Comparison of ENCODE assay signal across 8 cellular contexts in genomic region chr21:46667735-46668380, GRCh38. TPM values are rescaled to one million over a fixed set of nuclear protein-coding genes. Genes with fewer than 3 reads are reported as not detected.
DNase-seq lines count a peak whose midpoint lies in the region; ATAC-seq, FAIRE-seq and TF ChIP-seq lines count a peak whose summit lies in the region.

No MANE protein-coding gene starts in this region.

- no peak for TF ChIP-seq RAD21 in GM12878 (IDR thresholded peaks at IDR 0.05; ENCODE audit: insufficient read depth, low read depth, low read length)

- H3K27me3 ChIP-seq in GM12878 (replicated peaks in 1 of 2; ENCODE audit: control insufficient read depth in 2 of 2, insufficient read depth in 2 of 2, low read length in 1 of 2): no peaks in the 10 kb centered on the region
- H3K27me3 ChIP-seq in keratinocyte (ENCODE audit: control insufficient read depth, extremely low read depth, insufficient read depth, low read length): no peaks in the 10 kb centered on the region
- peaks cover 0 to 46% (median 23%) of the 10 kb centered on the region in 3 donors for H3K27me3 ChIP-seq in stomach

- H3K4me1 ChIP-seq in GM12878 (ENCODE audit: control insufficient read depth, insufficient read depth, low read length) (no peaks in the 10 kb centered on the region), keratinocyte (ENCODE audit: control insufficient read depth, extremely low read depth, insufficient read depth, low read length) (peaks cover 21% of the 10 kb centered on the region), stomach (peaks cover 11 to 18% (median 15%) of the 10 kb centered on the region in 4 donors)

- H3K9ac ChIP-seq in GM12878 (ENCODE audit: control insufficient read depth, insufficient read depth, low read length): peak overlapping the region; percentile 50; the same call in 1 of the 2 replicates
- peak overlapping the region; percentile 62 for H3K9ac ChIP-seq in keratinocyte (ENCODE audit: control insufficient read depth, extremely low read depth, insufficient read depth, low read length)

- CTCF ChIA-PET in GM12878 (lab: Yijun Ruan, JAX): no interaction called here

- peak overlapping the region; percentile 80 for H3K4me3 Mint-ChIP-seq in activated T-cell treated with anti-CD3 and anti-CD28 coated beads, Interleukin-2, amount 50 U/mL, for 24 hours

- H3K79me2 ChIP-seq in GM12878 (ENCODE audit: control insufficient read depth, insufficient read depth, low read length) (no peaks in the 10 kb centered on the region), keratinocyte (ENCODE audit: control insufficient read depth, insufficient read depth, low read length) (no peaks in the 10 kb centered on the region)

- H3K4me2 ChIP-seq in GM12878 (ENCODE audit: control insufficient read depth, insufficient read depth) (peak overlapping the region; percentile 86), keratinocyte (ENCODE audit: control insufficient read depth, extremely low read depth, insufficient read depth, low read depth, low read length) (peak overlapping the region; percentile 87)

- H3K27ac ChIP-seq in GM12878 (ENCODE audit: control insufficient read depth, insufficient read depth): no peak overlapping the region
- peak overlapping the region; percentile 10 for H3K27ac ChIP-seq in keratinocyte (ENCODE audit: control insufficient read depth, insufficient read depth, low read length)
- no peak overlapping the region for H3K27ac ChIP-seq in stomach

- H3K36me3 Mint-ChIP-seq in activated T-cell treated with anti-CD3 and anti-CD28 coated beads, Interleukin-2, amount 50 U/mL, for 24 hours (ENCODE audit: low read depth): peaks cover 26% of the 10 kb centered on the region

- peaks cover 13% of the 10 kb centered on the region for H3K4me1 Mint-ChIP-seq in activated T-cell treated with anti-CD3 and anti-CD28 coated beads, Interleukin-2, amount 50 U/mL, for 24 hours (ENCODE audit: low read depth)

- H4K20me1 ChIP-seq in GM12878 (ENCODE audit: control insufficient read depth, insufficient read depth) (no peaks in the 10 kb centered on the region), keratinocyte (ENCODE audit: control insufficient read depth, extremely low read depth, insufficient read depth, low read length) (no peaks in the 10 kb centered on the region)

- WGBS in GM12878 (ENCODE audit: insufficient coverage, insufficient replicate concordance, low lambda C conversion rate, missing lambda C conversion rate): 5% methylated on average over 36 of the region's 55 CpGs
- 1 to 3% (median 2%) methylated on average over 35 to 55 of the region's 55 CpGs for WGBS in stomach, 5 donors

- H3K36me3 ChIP-seq in GM12878 (ENCODE audit: control insufficient read depth in 2 of 2, insufficient read depth in 2 of 2, low read length in 1 of 2): no peaks in the 10 kb centered on the region
- H3K36me3 ChIP-seq in keratinocyte (ENCODE audit: control insufficient read depth in 2 of 2, extremely low read depth in 1 of 2, insufficient read depth in 2 of 2, low read length in 2 of 2): peaks cover 0 to 11% of the 10 kb centered on the region in 2 experiments
- peaks cover 7 to 30% (median 26%) of the 10 kb centered on the region in 4 donors for H3K36me3 ChIP-seq in stomach

- dilution Hi-C loops in keratinocyte (cut with MboI; ENCODE audit: extremely low pct_ligation_motif_present, low sequenced_read_pairs): no loop called here

- POLR2A ChIA-PET in GM12878 (lab: Charles Lee): no interaction called here

- TF ChIP-seq POLR2A in GM12878 (IDR thresholded peaks at IDR 0.05; ENCODE audit: low read depth, low read length) (no peak), stomach (IDR thresholded peaks at IDR 0.05) (no peak)

- intact Hi-C loops in GM12878 (cut with micrococcal nuclease; ENCODE audit: unreplicated experiment): no loop called here
- intact Hi-C loops in stomach (cut with DNase I; ENCODE audit: low total_unique reads): no loop called here

- RAD21 ChIA-PET in GM12878 (lab: Charles Lee; ENCODE audit: unreplicated experiment): no interaction called here

- in situ Hi-C loops in GM12878 (cut with MboI): no loop called here

- H3K27me3 Mint-ChIP-seq in activated T-cell treated with anti-CD3 and anti-CD28 coated beads, Interleukin-2, amount 50 U/mL, for 24 hours: peaks cover 3% of the 10 kb centered on the region

- TF ChIP-seq CTCF in GM12878 (IDR thresholded peaks at IDR 0.05 in 2 of 3, conservative IDR thresholded peaks at IDR 0.05 in 1 of 3; ENCODE audit: control insufficient read depth in 2 of 3, extremely low read depth in 1 of 3, insufficient read depth in 1 of 3, low read depth in 3 of 3, low read length in 3 of 3) (no peak), keratinocyte (optimal IDR thresholded peaks at IDR 0.05 in 1 of 3, IDR thresholded peaks at IDR 0.05 in 1 of 3, conservative IDR thresholded peaks at IDR 0.05 in 1 of 3; ENCODE audit: extremely low read depth in 1 of 3, insufficient read depth in 2 of 3, low read length in 3 of 3) (no peak), stomach (IDR thresholded peaks at IDR 0.05) (no peak)

- SMC1A ChIA-PET in GM12878 (lab: Charles Lee; ENCODE audit: uncharacterized antibody, unreplicated experiment): no interaction called here

- no peaks in the 10 kb centered on the region for H3K9me3 Mint-ChIP-seq in activated T-cell treated with anti-CD3 and anti-CD28 coated beads, Interleukin-2, amount 50 U/mL, for 24 hours

- TF ChIP-seq EP300 in GM12878 (IDR thresholded peaks at IDR 0.05; ENCODE audit: borderline replicate concordance in 1 of 2, control insufficient read depth in 1 of 2, low read depth in 2 of 2, low read length in 2 of 2): no peak
- TF ChIP-seq EP300 in stomach (IDR thresholded peaks at IDR 0.05): no peak

- BruUV-seq in GM12878 (replicated peaks; lab: Mats Ljungman, UMichigan): no TSS peak

- no peak overlapping the region for H3K27ac Mint-ChIP-seq in activated T-cell treated with anti-CD3 and anti-CD28 coated beads, Interleukin-2, amount 50 U/mL, for 24 hours

- ATAC-seq in GM12878: peak; percentile 76
- no peak for ATAC-seq in HG03108 (IDR thresholded peaks at IDR 0.05; ENCODE audit: unreplicated experiment)
- no peak for ATAC-seq in GM18858 (IDR thresholded peaks at IDR 0.05; ENCODE audit: unreplicated experiment)

- no peaks in the 10 kb centered on the region for H3K9me1 ChIP-seq in keratinocyte (ENCODE audit: control insufficient read depth, extremely low read depth, insufficient read depth, low read length)

- DNase-seq in activated T-cell treated with anti-CD3 and anti-CD28 coated beads, Interleukin-2, amount 50 U/mL, for 24 hours: peak; percentile 52
- no peak for DNase-seq in activated T-cell treated with anti-CD3 and anti-CD28 coated beads, Interleukin-2, amount 50 U/mL, for 1 hour
- peak; percentile 74 for DNase-seq in NCI-H2171 treated with DMSO at 0.1 percent for 48 hours (lab: John Stamatoyannopoulos, UW)
- no peak for DNase-seq in GM12878 (ENCODE audit: low read depth, low spot score)
- DNase-seq in keratinocyte (ENCODE audit: low read depth, low spot score): no peak
- DNase-seq in stomach: no peak

- H3K9me3 ChIP-seq in GM12878 (replicated peaks; ENCODE audit: control insufficient read depth, insufficient read depth, low read length): no peaks in the 10 kb centered on the region
- no peaks in the 10 kb centered on the region for H3K9me3 ChIP-seq in keratinocyte (ENCODE audit: control insufficient read depth, low read depth, low read length)
- H3K9me3 ChIP-seq in stomach: no peaks in the 10 kb centered on the region

- peak; percentile 7 for FAIRE-seq in GM12878 (lab: Jason Lieb, UNC)
- no peak for FAIRE-seq in keratinocyte (lab: Jason Lieb, UNC)

- H3K4me3 ChIP-seq in GM12878: peak overlapping the region; percentile 69
- peak overlapping the region; percentile 49 to 80 (median 76) for H3K4me3 ChIP-seq in keratinocyte (ENCODE audit: control insufficient read depth in 2 of 3, extremely low read depth in 1 of 3, insufficient read depth in 2 of 3, low read depth in 1 of 3, low read length in 3 of 3)
- H3K4me3 ChIP-seq in stomach: peak overlapping the region; percentile 32 to 56 (median 38)

- peak overlapping the region; percentile 66 for H2AFZ ChIP-seq in GM12878 (ENCODE audit: control insufficient read depth, low read depth, low read length)
- H2AFZ ChIP-seq in keratinocyte (ENCODE audit: control insufficient read depth, low read length): peak overlapping the region; percentile 90

TF ChIP-seq in GM12878, 131 proteins besides CTCF, POLR2A, EP300 and RAD21:
- TF ChIP-seq IKZF1 (conservative IDR thresholded peaks at IDR 0.05) (peak; percentile 50; the same call in 1 of the 2 replicates), NBN (IDR thresholded peaks at IDR 0.05) (no peak)

RNA-seq across cellular contexts. Expression of gene PRMT2, which starts 32.4 kb away (rescaled TPM):
- 83.7 and 91.1 TPM in 2 replicates for total RNA-seq in GM12878 (2013; cell fraction: nucleolus; rRNA removed)
- 27.8 and 31.7 TPM in 2 replicates for total RNA-seq in GM12878 (2014; rRNA removed)
- total RNA-seq in GM12878 (2014; rRNA removed; fragmentation: Illumina TruSeq; extraction: Trizol): 31.1 and 32.6 TPM in 2 replicates
- 34.2 and 37.2 TPM in 2 replicates for total RNA-seq in GM12878 (2021)
- polyA plus RNA-seq in GM12878 (2011; ENCODE audit: low read depth): 38.1 TPM
- polyA plus RNA-seq in GM12878 (2011; rRNA removed): 40.6 and 44.0 TPM in 2 replicates
- polyA plus RNA-seq in GM12878 (2011; cell fraction: cytosol; rRNA removed): 51.5 and 58.0 TPM in 2 replicates
- 78.9 and 89.1 TPM in 2 replicates for polyA plus RNA-seq in GM12878 (2011; cell fraction: nucleus; rRNA removed)
- polyA plus RNA-seq in GM12878 (2012): 45.0 and 48.0 TPM in 2 replicates
- 23.5 and 35.2 TPM in 2 replicates for polyA plus RNA-seq in GM12878 (2014; fragmentation: Illumina TruSeq; extraction: Trizol)
- 10 to 100 TPM; 16.1 to 24.1 TPM for polyA plus RNA-seq in GM12878 (2014; fragmentation: Nextera tagmentation; extraction: Ambion mirVana)
- 36.4 and 40.4 TPM in 2 replicates for polyA plus RNA-seq in GM12878 (2014; rRNA removed)
- polyA plus RNA-seq in GM12878 (2016; fragmentation: Nextera tagmentation; extraction: Ambion mirVana): 10 to 100 TPM; 47.3 to 48.6 TPM
- 37.5 and 44.9 TPM in 2 replicates for polyA minus RNA-seq in GM12878 (2011; rRNA and poly(A)+ RNA removed)
- 7.9 and 9.2 TPM in 2 replicates for polyA minus RNA-seq in GM12878 (2011; cell fraction: cytosol; rRNA and poly(A)+ RNA removed)
- 17.4 and 27.7 TPM in 2 replicates for polyA minus RNA-seq in GM12878 (2011; cell fraction: nucleus; rRNA and poly(A)+ RNA removed)
- polyA plus RNA-seq in keratinocyte: 97.3 to 124 TPM (median 115 TPM) in 3 replicates
- polyA plus RNA-seq in keratinocyte (2011; ENCODE audit: low read depth): 80.2 TPM
- polyA plus RNA-seq in keratinocyte (2011; cell fraction: cytosol; rRNA removed): 84.1 and 131 TPM in 2 replicates
- polyA plus RNA-seq in keratinocyte (2011; cell fraction: nucleus; rRNA removed): 97.5 and 103 TPM in 2 replicates
- polyA plus RNA-seq in keratinocyte (2012; ENCODE audit: low replicate concordance): 58.7 and 113 TPM in 2 replicates
- polyA minus RNA-seq in keratinocyte: 72.7 to 98.4 TPM (median 93.8 TPM) in 3 replicates
- 74.4 TPM for polyA minus RNA-seq in keratinocyte (2011; cell fraction: cytosol; rRNA and poly(A)+ RNA removed)
- 32.7 and 42.4 TPM in 2 replicates for polyA minus RNA-seq in keratinocyte (2011; cell fraction: nucleus; rRNA and poly(A)+ RNA removed)
- total RNA-seq in stomach: 10 to 100 TPM; 18.7 to 85.0 (median 48.8) TPM
- polyA plus RNA-seq in stomach: 10 to 100 TPM; 63.8 to 75.5 (median 63.9) TPM

Comparison
In these comparisons a context has a peak if more than half of its experiments do, and no peak if none do; other contexts are left out.
1. DNase-seq: peak in activated T-cell treated with anti-CD3 and anti-CD28 coated beads, Interleukin-2, amount 50 U/mL, for 24 hours (single experiment) and NCI-H2171 treated with DMSO at 0.1 percent for 48 hours (single experiment); none in activated T-cell treated with anti-CD3 and anti-CD28 coated beads, Interleukin-2, amount 50 U/mL, for 1 hour (single experiment), GM12878 (single experiment), keratinocyte (single experiment) and stomach (single experiment).
2. Peak in every context shown above with its lines, with median percentiles within 50 percentile points of each other: H3K4me3 ChIP-seq.